25 cellular contexts compared by ENCODE assay signal in the genomic region with DNA sequence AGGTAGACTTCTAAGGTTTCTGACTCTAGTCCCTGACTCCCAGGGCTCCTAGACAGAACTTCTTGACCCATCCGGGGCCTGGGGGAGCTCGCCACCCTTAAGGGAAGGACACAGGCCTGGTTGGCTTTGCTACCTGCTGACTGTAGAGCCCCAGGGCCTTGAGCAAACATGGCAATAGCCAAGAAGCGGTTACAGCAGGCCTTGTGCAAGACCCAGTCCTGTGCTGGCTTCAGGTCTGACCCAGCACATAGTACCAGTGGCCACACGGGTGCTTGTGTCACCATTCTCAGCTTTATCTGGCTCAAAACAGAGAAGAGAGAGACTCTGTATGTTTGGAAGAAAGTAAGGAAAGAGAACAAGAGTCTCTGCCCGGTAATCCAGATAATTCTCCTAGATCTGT.
"Had no signal": no experiment of that assay in that cellular context is flagged by ENCODE, and none has a peak within 500 bp of the region (broad histone marks: within the 10 kb centered on the region; RNA-seq: fewer than 3 reads in every experiment).

No MANE protein-coding gene starts in this region.

- DNase-seq: dermis blood vessel endothelial cell; dorsolateral prefrontal cortex; effector CD4-positive, alpha-beta T cell; effector memory CD4-positive, alpha-beta T cell; erythroblast; esophagus squamous epithelium; foreskin fibroblast; foreskin melanocyte; gastrocnemius medialis; glutamatergic neuron; head of caudate nucleus; heart right ventricle; hippocampal formation; left cardiac atrium; left ventricle myocardium superior; lower lobe of right lung; mesenchymal stem cell; mucosa of descending colon had no signal

- H3K27ac ChIP-seq: coronary artery, dorsolateral prefrontal cortex, epithelial cell of prostate, esophagus squamous epithelium, gastrocnemius medialis, heart right ventricle, lower lobe of right lung had no signal

- H3K36me3 ChIP-seq: gastrocnemius medialis, lower lobe of right lung had no signal

- FAIRE-seq: colon, endothelial cell of umbilical vein, islet of Langerhans, keratinocyte had no signal

- H3K9me3 ChIP-seq: gastrocnemius medialis, lower lobe of right lung, mucosa of descending colon had no signal

- ATAC-seq: esophagus mucosa, gastrocnemius medialis, left cardiac atrium, left ventricle myocardium superior, mucosa of descending colon had no signal

- H3K27me3 ChIP-seq: dorsolateral prefrontal cortex, esophagus squamous epithelium, gastrocnemius medialis, heart right ventricle had no signal

- H3K4me1 ChIP-seq: esophagus squamous epithelium, gastrocnemius medialis, heart right ventricle, lower lobe of right lung had no signal

- H3K4me3 ChIP-seq: coronary artery, dorsolateral prefrontal cortex, esophagus squamous epithelium, gastrocnemius medialis, heart right ventricle, lower lobe of right lung, mucosa of descending colon had no signal
